8 cellular contexts compared by ENCODE assay signal in genomic region chr14:23285530-23286019, GRCh38. TPM values are rescaled to one million over a fixed set of nuclear protein-coding genes. Genes with fewer than 3 reads are reported as not detected.
DNase-seq lines count a peak whose midpoint lies in the region; ATAC-seq, FAIRE-seq and TF ChIP-seq lines count a peak whose summit lies in the region.

No MANE protein-coding gene starts in this region.

- H3K4me1 Mint-ChIP-seq in dendritic cell treated with granulocyte-macrophage colony-stimulating factor and Interleukin-4, amounts not matched to agents 40 ng/mL and 50 ng/mL, for 4 days (ENCODE audit: low read depth): peaks cover 33% of the 10 kb centered on the region
- peaks cover 22% of the 10 kb centered on the region for H3K4me1 Mint-ChIP-seq in mesothelial cell of epicardium

- no peaks in the 10 kb centered on the region for H3K27me3 Mint-ChIP-seq in dendritic cell treated with granulocyte-macrophage colony-stimulating factor and Interleukin-4, amounts not matched to agents 40 ng/mL and 50 ng/mL, for 4 days
- H3K27me3 Mint-ChIP-seq in mesothelial cell of epicardium (ENCODE audit: low read depth): peaks cover 2% of the 10 kb centered on the region

- ATAC-seq in GM18858 (IDR thresholded peaks at IDR 0.05; ENCODE audit: unreplicated experiment): peak; percentile 15
- peak; percentile 37 for ATAC-seq in aorta (ENCODE audit: low FRiP score)

- no peak for DNase-seq in HFF-Myc (ENCODE audit: extremely low read depth, low read depth)
- DNase-seq in NOMO-1 treated with DMSO at 0.1 percent for 48 hours (lab: John Stamatoyannopoulos, UW; ENCODE audit: unreplicated experiment): peak; percentile 46
- DNase-seq in mesothelial cell of epicardium (ENCODE audit: low spot score in 2 of 2, unreplicated experiment in 2 of 2): no peak
- DNase-seq in aorta: no peak
- DNase-seq in GM19239 (ENCODE audit: insufficient read length, low spot score): no peak
- no peak for DNase-seq in NCI-H226

- intact Hi-C loops in dendritic cell treated with granulocyte-macrophage colony-stimulating factor and Interleukin-4, amounts not matched to agents 40 ng/mL and 50 ng/mL, for 4 days (cut with micrococcal nuclease): loop anchor here (1.0 to 5.0 kb wide), 3 partner anchors 15 to 278 kb away; partner anchors contain the start of gene PABPN1
- intact Hi-C loops in aorta (cut with DNase I): loop anchor here in 1 of 2 donors (1.0 kb wide), 1 partner anchor 35 kb away; no protein-coding TSS in a partner anchor

- no peaks in the 10 kb centered on the region for H3K27me3 ChIP-seq in aorta (ENCODE audit: control insufficient read depth in 1 of 2, insufficient read depth in 2 of 2, low read length in 1 of 2)

- TF ChIP-seq CTCF in HFF-Myc (IDR thresholded peaks at IDR 0.05; ENCODE audit: low read depth, low read length, missing control alignments) (no peak), mesothelial cell of epicardium (IDR thresholded peaks at IDR 0.05; ENCODE audit: unreplicated experiment) (no peak)

- H3K4me3 ChIP-seq in HFF-Myc (replicated peaks; ENCODE audit: low read depth, low read length): peak overlapping the region; percentile 89
- H3K4me3 ChIP-seq in aorta (ENCODE audit: low read length in 2 of 2): peak overlapping the region; percentile 70 to 79

- peaks cover 23% of the 10 kb centered on the region for H3K36me3 Mint-ChIP-seq in dendritic cell treated with granulocyte-macrophage colony-stimulating factor and Interleukin-4, amounts not matched to agents 40 ng/mL and 50 ng/mL, for 4 days (ENCODE audit: low read depth)
- H3K36me3 Mint-ChIP-seq in mesothelial cell of epicardium: no peaks in the 10 kb centered on the region

- H3K9me3 ChIP-seq in aorta (ENCODE audit: control insufficient read depth, low read length): no peaks in the 10 kb centered on the region

- peak overlapping the region in 1 of 2 donors; percentile 77 for H3K27ac ChIP-seq in aorta (ENCODE audit: low read depth in 1 of 2, low read length in 2 of 2)

- peak overlapping the region; percentile 100 for H3K27ac Mint-ChIP-seq in dendritic cell treated with granulocyte-macrophage colony-stimulating factor and Interleukin-4, amounts not matched to agents 40 ng/mL and 50 ng/mL, for 4 days
- H3K27ac Mint-ChIP-seq in mesothelial cell of epicardium: peak overlapping the region; percentile 94

- H3K9me3 Mint-ChIP-seq in dendritic cell treated with granulocyte-macrophage colony-stimulating factor and Interleukin-4, amounts not matched to agents 40 ng/mL and 50 ng/mL, for 4 days: no peaks in the 10 kb centered on the region
- H3K9me3 Mint-ChIP-seq in mesothelial cell of epicardium: no peaks in the 10 kb centered on the region

- WGBS in aorta, 2 donors: 0% methylated on average over 17 to 22 of the region's 22 CpGs

- peak overlapping the region; percentile 98 for H3K4me3 Mint-ChIP-seq in dendritic cell treated with granulocyte-macrophage colony-stimulating factor and Interleukin-4, amounts not matched to agents 40 ng/mL and 50 ng/mL, for 4 days
- H3K4me3 Mint-ChIP-seq in mesothelial cell of epicardium: peak overlapping the region; percentile 96

- FAIRE-seq in GM19239 (lab: Jason Lieb, UNC): no peak

- H3K4me1 ChIP-seq in aorta (ENCODE audit: control insufficient read depth in 1 of 2, insufficient read depth in 2 of 2, low read length in 2 of 2): no peaks in the 10 kb centered on the region

- H3K36me3 ChIP-seq in aorta (ENCODE audit: control insufficient read depth in 1 of 2, insufficient read depth in 2 of 2, low read length in 1 of 2): no peaks in the 10 kb centered on the region

RNA-seq across cellular contexts. Expression of gene HOMEZ, which starts 0.4 kb away (rescaled TPM):
- total RNA-seq in mesothelial cell of epicardium: 11.9 to 14.4 TPM (median 13.7 TPM) in 3 replicates
- 10 to 100 TPM in 1 of 2 donors, 1 to 10 TPM in 1; 5.8 to 10.6 TPM for total RNA-seq in aorta
- 1 to 10 TPM; 1.9 to 2.9 TPM for polyA plus RNA-seq in aorta

RNA-seq across cellular contexts. Expression of gene PPP1R3E, which starts 17.1 kb away (rescaled TPM):
- 9.3 to 11.5 TPM (median 10.7 TPM) in 3 replicates for total RNA-seq in mesothelial cell of epicardium
- 10 to 100 TPM in 1 of 2 donors, 1 to 10 TPM in 1; 9.3 to 13.8 TPM for total RNA-seq in aorta
- polyA plus RNA-seq in aorta: 10 to 100 TPM in 1 of 2 donors, 1 to 10 TPM in 1; 4.9 to 13.3 TPM

RNA-seq across cellular contexts. Expression of gene BCL2L2, which starts 21.1 kb away (rescaled TPM):
- total RNA-seq in mesothelial cell of epicardium (27.1 to 30.1 TPM (median 27.9 TPM) in 3 replicates), aorta (10 to 100 TPM; 68.6 to 70.7 TPM)
- 100 to 1,000 TPM in 1 of 2 donors, 10 to 100 TPM in 1; 66.1 to 114 TPM for polyA plus RNA-seq in aorta

RNA-seq across cellular contexts. Expression of gene PABPN1, which starts 35.7 kb away (rescaled TPM):
- total RNA-seq in mesothelial cell of epicardium: 354 to 362 TPM (median 361 TPM) in 3 replicates
- 100 to 1,000 TPM; 106 to 139 TPM for total RNA-seq in aorta
- polyA plus RNA-seq in aorta: 100 to 1,000 TPM in 1 of 2 donors, 10 to 100 TPM in 1; 57.0 to 226 TPM

RNA-seq across cellular contexts. Expression of gene RNF212B, which starts 47.8 kb away (rescaled TPM):
- total RNA-seq in mesothelial cell of epicardium: not detected in 3 replicates
- total RNA-seq in aorta: not detected
- not detected for polyA plus RNA-seq in aorta
